8 cellular contexts compared by ENCODE assay signal in genomic region chr2:16351541-16351940, GRCh38.
"Had no signal": no experiment of that assay in that cellular context is flagged by ENCODE, and none has a peak within 500 bp of the region (broad histone marks: within the 10 kb centered on the region; RNA-seq: fewer than 3 reads in every experiment).

No MANE protein-coding gene starts in this region.

- FAIRE-seq: G401.6, GM12878, GM12891, GM12892, GM18507, GM19239 had no signal

- DNase-seq: GDM1, GF-D8 had no signal

- H3K4me3 ChIP-seq: GM12878 had no signal
